ENCODE assay signal across 10 cellular contexts in the genomic region with DNA sequence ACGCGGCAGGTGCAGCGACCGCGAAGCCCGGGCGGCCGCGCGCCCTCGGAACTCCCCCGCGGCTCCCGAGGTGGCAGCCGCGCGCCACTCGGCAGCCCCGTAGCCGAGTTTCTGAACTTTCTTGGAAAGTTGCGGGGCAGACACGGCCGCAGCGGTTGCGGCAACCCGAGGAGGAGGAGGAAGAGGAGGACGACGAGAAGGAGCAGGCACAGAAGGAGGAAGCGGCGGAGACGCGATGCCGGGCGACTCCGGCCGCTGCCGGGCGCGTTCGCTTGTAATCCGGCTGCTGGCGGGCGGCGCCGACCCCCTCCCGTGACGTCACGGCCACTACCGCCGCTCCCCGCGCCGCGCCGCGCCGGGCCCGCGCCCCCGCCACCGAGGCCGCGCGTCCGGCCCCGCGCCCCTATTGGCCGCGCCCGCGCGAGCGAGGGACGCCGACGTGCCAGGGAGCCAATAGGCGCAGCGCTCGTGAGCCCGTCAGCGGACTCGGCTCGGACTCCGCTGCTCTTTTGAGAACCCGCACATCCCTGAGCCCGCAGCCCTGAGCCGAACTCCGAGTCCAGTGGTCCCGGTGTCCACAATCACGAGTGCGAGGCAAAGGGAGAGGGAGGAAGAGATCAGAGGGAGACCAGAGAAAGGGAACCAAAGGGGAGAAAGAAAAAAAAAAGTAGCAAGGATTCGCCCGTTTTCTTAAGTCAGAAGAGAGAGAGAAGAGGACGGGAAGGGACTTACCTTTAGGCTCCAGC. TPM values are rescaled to one million over a fixed set of nuclear protein-coding genes. Genes with fewer than 3 reads are reported as not detected.
DNase-seq lines count a peak whose midpoint lies in the region; ATAC-seq and TF ChIP-seq lines count a peak whose summit lies in the region.
"Had no signal": no experiment of that assay in that cellular context is flagged by ENCODE, and none has a peak within 500 bp of the region (broad histone marks: within the 10 kb centered on the region; RNA-seq: fewer than 3 reads in every experiment).

No MANE protein-coding gene starts in this region.

- H3K36me3 ChIP-seq in fibroblast of lung (ENCODE audit: control insufficient read depth, insufficient read depth, low read length) (no peaks in the 10 kb centered on the region), psoas muscle (ENCODE audit: insufficient read depth in 1 of 2, low read depth in 1 of 2) (no peaks in the 10 kb centered on the region)
- H3K36me3 ChIP-seq: BLaER1 had no signal

- no peaks in the 10 kb centered on the region for H3K79me2 ChIP-seq in fibroblast of lung (ENCODE audit: control insufficient read depth, insufficient read depth, low read length)

- DNase-seq in NCI-H2081 (lab: John Stamatoyannopoulos, UW) (peak; percentile 50 to 66), NCI-H2081 treated with DMSO at 0.1 percent for 48 hours (lab: John Stamatoyannopoulos, UW) (no peak), RPMI7951 (ENCODE audit: low read depth) (peak; percentile 30), fibroblast of lung (ENCODE audit: low read depth in 2 of 2) (peak in 1 of 2 donors; percentile 19), psoas muscle (no peak), mucosa of gallbladder (ENCODE audit: low spot score) (no peak), foreskin melanocyte (no peak)

- peak; percentile 46 to 73 (median 66) for ATAC-seq in psoas muscle
- no peak for ATAC-seq in GM21786 (IDR thresholded peaks at IDR 0.05; ENCODE audit: unreplicated experiment)

- H3K9ac ChIP-seq in fibroblast of lung (ENCODE audit: insufficient read depth, low read length): no peak overlapping the region
- H3K9ac ChIP-seq: BLaER1 had no signal

- peak overlapping the region; percentile 37 for H3K4me2 ChIP-seq in fibroblast of lung (ENCODE audit: extremely low read depth, insufficient read depth, low read length)
- H3K4me2 ChIP-seq: BLaER1 had no signal

- TF ChIP-seq CTCF in fibroblast of lung (conservative IDR thresholded peaks at IDR 0.05 in 1 of 2, IDR thresholded peaks at IDR 0.05 in 1 of 2; ENCODE audit: low read depth in 1 of 2, low read length in 2 of 2): no peak
- no peak for TF ChIP-seq CTCF in psoas muscle (IDR thresholded peaks at IDR 0.05)

- intact Hi-C loops in psoas muscle (cut with DNase I): loop anchor here in 1 of 2 donors (10.0 kb wide), 2 partner anchors 137 to 247 kb away; no protein-coding TSS in a partner anchor

- H3K27me3 ChIP-seq in fibroblast of lung (ENCODE audit: control insufficient read depth, insufficient read depth, low read length): peaks cover 74% of the 10 kb centered on the region
- peaks cover 2 to 97% (median 70%) of the 10 kb centered on the region in 3 donors for H3K27me3 ChIP-seq in psoas muscle (ENCODE audit: insufficient read depth in 3 of 3, low read length in 2 of 3)

- H3K4me1 ChIP-seq in fibroblast of lung (ENCODE audit: control insufficient read depth, extremely low read depth, insufficient read depth, low read length) (no peaks in the 10 kb centered on the region), psoas muscle (peaks cover 11% of the 10 kb centered on the region)
- H3K4me1 ChIP-seq: BLaER1 had no signal

- H3K4me3 ChIP-seq in fibroblast of lung (replicated peaks in 1 of 4; ENCODE audit: control extremely low read depth in 1 of 4, insufficient read depth in 1 of 4, low read depth in 3 of 4, low read length in 4 of 4) (peak overlapping the region in 1 of 4 experiments; percentile 35), psoas muscle (peak overlapping the region; percentile 59)

- H3K9me3 ChIP-seq in fibroblast of lung (ENCODE audit: control insufficient read depth, insufficient read depth, low read depth, low read length) (no peaks in the 10 kb centered on the region), psoas muscle (no peaks in the 10 kb centered on the region)

- 0 to 2% (median 0%) methylated on average over 30 to 94 of the region's 94 CpGs for WGBS in psoas muscle, 3 donors

- H3K27ac ChIP-seq in fibroblast of lung (ENCODE audit: insufficient read depth, low read length): no peak overlapping the region
- H3K27ac ChIP-seq in psoas muscle: no peak overlapping the region
- H3K27ac ChIP-seq: BLaER1 had no signal

- H2AFZ ChIP-seq in fibroblast of lung (ENCODE audit: low read length): no peak overlapping the region

- no peaks in the 10 kb centered on the region for H4K20me1 ChIP-seq in fibroblast of lung (ENCODE audit: control insufficient read depth, extremely low read depth, insufficient read depth, low read length)

RNA-seq across cellular contexts. Expression of a gene that starts 0.7 kb away (rescaled TPM):
- total RNA-seq in RPMI7951 (2014; rRNA removed; shearing (Covaris generic)): not detected in 2 replicates
- total RNA-seq in fibroblast of lung (not detected in 2 replicates), psoas muscle (not detected), mucosa of gallbladder (not detected)
- polyA plus RNA-seq in fibroblast of lung (not detected in 2 replicates), psoas muscle (not detected)
- not detected in 2 replicates for polyA plus RNA-seq in fibroblast of lung (2012)
- not detected in 2 replicates for polyA minus RNA-seq in fibroblast of lung (ENCODE audit: low replicate concordance)
- total RNA-seq: myocyte had no signal

Comparison
In these comparisons a context has a peak if more than half of its experiments do, and no peak if none do; other contexts are left out.
1. DNase-seq: peak in NCI-H2081 (2 of 2) and RPMI7951 (single experiment); none in NCI-H2081 treated with DMSO at 0.1 percent for 48 hours (single experiment), psoas muscle (0 of 2), mucosa of gallbladder (single experiment) and foreskin melanocyte (single experiment).